ENCODE assay signal across 2 cellular contexts in the genomic region with DNA sequence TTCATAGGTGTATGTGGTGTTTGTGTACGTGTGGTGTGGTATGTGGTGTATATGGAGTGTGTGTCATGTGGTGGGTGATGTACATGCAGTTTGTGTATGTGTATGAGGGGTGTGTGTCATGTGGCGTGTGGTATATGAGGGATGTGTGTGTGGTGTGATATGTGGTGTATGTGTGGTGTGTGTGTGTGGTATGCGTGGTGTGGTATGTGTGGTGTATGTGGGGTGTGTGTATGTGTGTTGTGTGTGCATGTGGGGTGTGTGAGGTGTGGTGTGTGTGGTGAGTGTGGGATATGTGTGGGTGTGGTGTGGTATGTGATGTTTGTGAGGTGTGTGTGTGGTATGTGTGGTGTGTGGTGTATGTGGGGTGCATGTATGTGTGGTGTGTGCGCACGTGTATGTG.
TF ChIP-seq lines count a peak whose summit lies in the region.

No MANE protein-coding gene starts in this region.

TF ChIP-seq in HEK293, 187 proteins besides CTCF, POLR2A, EP300 and RAD21:
- TF ChIP-seq ZNF112 (tag by site-specific recombination; IDR thresholded peaks at IDR 0.05) (0 out of 2 replicates have a peak, but pooled peaks have one; percentile 52), ZNF311 (tag by site-specific recombination; IDR thresholded peaks at IDR 0.05; ENCODE audit: borderline replicate concordance) (0 out of 2 replicates have a peak, but pooled peaks have one; percentile 70), ZNF701 (tag by site-specific recombination; IDR thresholded peaks at IDR 0.05) (no peak), SALL2 (tag by site-specific recombination; IDR thresholded peaks at IDR 0.05; ENCODE audit: borderline replicate concordance) (0 out of 2 replicates have a peak, but pooled peaks have one; percentile 72), ZNF202 (tag by site-specific recombination; IDR thresholded peaks at IDR 0.05; ENCODE audit: borderline replicate concordance) (0 out of 2 replicates have a peak, but pooled peaks have one; percentile 14), ZNF23 (tag by site-specific recombination; IDR thresholded peaks at IDR 0.05; ENCODE audit: borderline replicate concordance) (no peak), RBAK (tag by site-specific recombination; IDR thresholded peaks at IDR 0.05) (no peak), ZFP69B (tag by site-specific recombination; IDR thresholded peaks at IDR 0.05) (no peak), ZNF544 (tag by site-specific recombination; IDR thresholded peaks at IDR 0.05) (0 out of 2 replicates have a peak, but pooled peaks have one; percentile 68), ZNF239 (tag by site-specific recombination; IDR thresholded peaks at IDR 0.05) (0 out of 2 replicates have a peak, but pooled peaks have one; percentile 22), ZNF621 (tag by site-specific recombination; IDR thresholded peaks at IDR 0.05) (peak; percentile 48; the same call in 1 of the 2 replicates), EGR2 (tag by site-specific recombination; IDR thresholded peaks at IDR 0.05; ENCODE audit: low read depth) (peak; percentile 6; the same call in 1 of the 2 replicates), ZNF211 (tag by site-specific recombination; IDR thresholded peaks at IDR 0.05; ENCODE audit: low read depth) (peak; percentile 53; the same call in 1 of the 2 replicates)
- TF ChIP-seq, protein P1, sequence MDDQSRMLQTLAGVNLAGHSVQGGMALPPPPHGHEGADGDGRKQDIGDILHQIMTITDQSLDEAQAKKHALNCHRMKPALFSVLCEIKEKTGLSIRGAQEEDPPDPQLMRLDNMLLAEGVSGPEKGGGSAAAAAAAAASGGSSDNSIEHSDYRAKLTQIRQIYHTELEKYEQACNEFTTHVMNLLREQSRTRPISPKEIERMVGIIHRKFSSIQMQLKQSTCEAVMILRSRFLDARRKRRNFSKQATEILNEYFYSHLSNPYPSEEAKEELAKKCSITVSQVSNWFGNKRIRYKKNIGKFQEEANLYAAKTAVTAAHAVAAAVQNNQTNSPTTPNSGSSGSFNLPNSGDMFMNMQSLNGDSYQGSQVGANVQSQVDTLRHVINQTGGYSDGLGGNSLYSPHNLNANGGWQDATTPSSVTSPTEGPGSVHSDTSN (CRISPR knock-in tag; IDR thresholded peaks at IDR 0.05) = no peak

TF ChIP-seq in H1, 55 proteins besides CTCF, POLR2A, EP300 and RAD21 (continued from another document):
- TF ChIP-seq CBX8 (IDR thresholded peaks at IDR 0.05; ENCODE audit: borderline replicate concordance, low read depth, low read length) (no peak), YY1 (IDR thresholded peaks at IDR 0.05; ENCODE audit: low read depth, low read length) (no peak), SP4 (IDR thresholded peaks at IDR 0.05; ENCODE audit: low read length) (no peak), NRF1 (IDR thresholded peaks at IDR 0.05; ENCODE audit: low read depth, low read length) (no peak)
